9 cellular contexts compared by ENCODE assay signal in genomic region chr6:7505196-7505699, GRCh38. TPM values are rescaled to one million over a fixed set of nuclear protein-coding genes. Genes with fewer than 3 reads are reported as not detected.
DNase-seq lines count a peak whose midpoint lies in the region; ATAC-seq lines count a peak whose summit lies in the region.
"Had no signal": no experiment of that assay in that cellular context is flagged by ENCODE, and none has a peak within 500 bp of the region (broad histone marks: within the 10 kb centered on the region; RNA-seq: fewer than 3 reads in every experiment).

No MANE protein-coding gene starts in this region.

- H3K9me3 ChIP-seq in duodenal mucosa (ENCODE audit: control insufficient read depth in 1 of 2, low read length in 2 of 2): no peaks in the 10 kb centered on the region

- ATAC-seq in naive B cell (ENCODE audit: low read depth in 2 of 2): peak in 1 of 2 donors; percentile 63
- no peak for ATAC-seq in HG03025 (IDR thresholded peaks at IDR 0.05; ENCODE audit: low FRiP score, unreplicated experiment)

- H3K4me1 Mint-ChIP-seq in naive B cell: peaks cover 4 to 24% (median 11%) of the 10 kb centered on the region in 3 donors

- H3K4me3 Mint-ChIP-seq in naive B cell: peak overlapping the region in 3 of 8 donors; percentile 10 to 68 (median 12)
- H3K4me3 Mint-ChIP-seq: activated T-cell treated with anti-CD3 and anti-CD28 coated beads, Interleukin-2, amount 50 U/mL, for 4 hours had no signal

- peaks cover 0 to 12% of the 10 kb centered on the region in 2 donors for H3K4me1 ChIP-seq in duodenal mucosa (ENCODE audit: control insufficient read depth in 1 of 2, insufficient read depth in 2 of 2, low read length in 2 of 2)

- H3K27ac Mint-ChIP-seq in naive B cell: peak overlapping the region in 4 of 6 donors; percentile 4 to 63 (median 32)

- no peaks in the 10 kb centered on the region for H3K9me3 Mint-ChIP-seq in naive B cell
- H3K9me3 Mint-ChIP-seq: activated T-cell treated with anti-CD3 and anti-CD28 coated beads, Interleukin-2, amount 50 U/mL, for 4 hours had no signal

- DNase-seq in stimulated activated CD4-positive, alpha-beta T cell treated with anti-CD3 and anti-CD28 coated beads, Interleukin-4, amount 100 ng/mL, for 1 hour: peak; percentile 8
- DNase-seq in stimulated activated CD4-positive, alpha-beta T cell treated with anti-CD3 and anti-CD28 coated beads, Interleukin-2, amount 100 ng/mL, for 48 hours: no peak
- DNase-seq in NCI-H748 (lab: John Stamatoyannopoulos, UW; ENCODE audit: unreplicated experiment) (peak; percentile 98), naive B cell (no peak), AML-193 (lab: John Stamatoyannopoulos, UW) (no peak)
- no peak for DNase-seq in effector CD8-positive, alpha-beta T cell (lab: John Stamatoyannopoulos, UW)
- DNase-seq: activated T-cell treated with anti-CD3 and anti-CD28 coated beads, Interleukin-2, amount 50 U/mL, for 4 hours had no signal

- H3K4me3 ChIP-seq in duodenal mucosa (ENCODE audit: low read depth in 1 of 2, low read length in 2 of 2): no peak overlapping the region

- H3K27ac ChIP-seq in duodenal mucosa (ENCODE audit: low read depth, low read length): no peak overlapping the region

- no peaks in the 10 kb centered on the region for H3K36me3 Mint-ChIP-seq in naive B cell

- H3K27me3 ChIP-seq in duodenal mucosa (ENCODE audit: control insufficient read depth in 1 of 2, insufficient read depth in 2 of 2, low read length in 2 of 2): no peaks in the 10 kb centered on the region

- peak overlapping the region; percentile 8 to 30 for H3K9ac ChIP-seq in duodenal mucosa (ENCODE audit: low read depth in 1 of 2, low read length in 2 of 2)

- no peaks in the 10 kb centered on the region for H3K36me3 ChIP-seq in duodenal mucosa (ENCODE audit: control insufficient read depth in 1 of 2, insufficient read depth in 2 of 2, low read length in 2 of 2)

- peaks cover 5 to 24% (median 17%) of the 10 kb centered on the region in 3 donors for H3K27me3 Mint-ChIP-seq in naive B cell

RNA-seq across cellular contexts. Expression of gene DSP, which starts 36.2 kb away (rescaled TPM):
- 10 to 100 TPM in 4 of 6 donors, 1 to 10 TPM in 2; 6.3 to 49.2 (median 15.8) TPM for polyA plus RNA-seq in naive B cell (ENCODE audit: low read depth in 6 of 6)

Comparison
In these comparisons a context has a peak if more than half of its experiments do, and no peak if none do; other contexts are left out.
1. DNase-seq: peak in stimulated activated CD4-positive, alpha-beta T cell treated with anti-CD3 and anti-CD28 coated beads, Interleukin-4, amount 100 ng/mL, for 1 hour (single experiment) and NCI-H748 (single experiment); none in stimulated activated CD4-positive, alpha-beta T cell treated with anti-CD3 and anti-CD28 coated beads, Interleukin-2, amount 100 ng/mL, for 48 hours (0 of 2), naive B cell (single experiment), effector CD8-positive, alpha-beta T cell (single experiment) and AML-193 (0 of 2).